In the genomic region with DNA sequence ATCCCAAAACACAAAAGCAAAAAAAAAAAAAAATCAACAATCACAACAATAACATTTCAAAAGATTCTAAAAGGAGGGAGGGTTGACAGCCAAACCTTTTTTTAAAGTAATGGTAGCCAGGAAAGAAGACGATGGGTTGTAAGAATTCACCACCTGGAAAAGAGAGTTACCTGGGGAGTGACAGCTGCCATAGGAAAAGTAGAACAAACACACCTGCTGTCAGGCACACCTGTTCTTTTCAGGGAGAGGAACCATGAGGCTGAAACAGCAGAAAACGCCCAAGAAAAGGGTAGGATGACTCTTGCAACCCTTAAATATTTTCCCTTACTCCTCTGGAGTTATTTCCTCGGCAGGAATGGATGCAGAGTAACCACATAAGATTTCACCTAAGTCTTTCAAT, we compare ENCODE assay signal across 19 cellular contexts. TPM values are rescaled to one million over a fixed set of nuclear protein-coding genes. Genes with fewer than 3 reads are reported as not detected.
DNase-seq lines count a peak whose midpoint lies in the region; ATAC-seq and TF ChIP-seq lines count a peak whose summit lies in the region.
"Had no signal": no experiment of that assay in that cellular context is flagged by ENCODE, and none has a peak within 500 bp of the region (broad histone marks: within the 10 kb centered on the region; RNA-seq: fewer than 3 reads in every experiment).

No MANE protein-coding gene starts in this region.

- H3K4me3 ChIP-seq in H7 (ENCODE audit: insufficient read depth, low read depth, low read length): no peak overlapping the region
- H3K4me3 ChIP-seq: A549, GM23248 had no signal

- CTCF ChIA-PET in HEK293T (lab: Yijun Ruan, JAX): no interaction called here

- no peaks in the 10 kb centered on the region for H3K27me3 ChIP-seq in H7 (ENCODE audit: control insufficient read depth, insufficient read depth, low read length)

- DNase-seq in NCI-H510A treated with DMSO at 0.1 percent for 48 hours (lab: John Stamatoyannopoulos, UW) (peak; percentile 52), NCI-H510A (lab: John Stamatoyannopoulos, UW) (no peak), H7 (peak; percentile 0), NCI-H69 (lab: John Stamatoyannopoulos, UW) (peak; percentile 89), HEK293T (ENCODE audit: extremely low spot score) (no peak)
- no peak for DNase-seq in stimulated activated naive CD8-positive, alpha-beta T cell treated with anti-CD3 and anti-CD28 coated beads, Interleukin-15, Interleukin-2, amounts not matched to agents 100 U/mL and 50 U/mL, for 24 hours
- DNase-seq: CD4-positive, alpha-beta T cell; DND-41; GM23248; NCI-H1092 treated with DMSO at 0.1 percent for 48 hours; NCI-H2227 treated with DMSO at 0.1 percent for 48 hours; NCI-H526 treated with DMSO at 0.1 percent for 48 hours; RPMI8226; SHP77 treated with DMSO at 0.1 percent for 48 hours; SK-N-SH had no signal

- POLR2A ChIA-PET in HEK293T (lab: Yijun Ruan, JAX): no interaction called here

- ATAC-seq in stimulated activated naive CD8-positive, alpha-beta T cell treated with anti-CD3 and anti-CD28 coated beads, Interleukin-15, Interleukin-2, amounts not matched to agents 100 U/mL and 50 U/mL, for 24 hours: no peak
- no peak for ATAC-seq in GM19452 (IDR thresholded peaks at IDR 0.05; ENCODE audit: unreplicated experiment)
- ATAC-seq: A549, HCT116 had no signal

- H3K36me3 ChIP-seq in H7 (replicated peaks; ENCODE audit: control insufficient read depth, insufficient read depth, low read length): no peaks in the 10 kb centered on the region

TF ChIP-seq in HEK293T, 16 proteins besides CTCF, POLR2A, EP300 and RAD21:
- TF ChIP-seq, protein P1, sequence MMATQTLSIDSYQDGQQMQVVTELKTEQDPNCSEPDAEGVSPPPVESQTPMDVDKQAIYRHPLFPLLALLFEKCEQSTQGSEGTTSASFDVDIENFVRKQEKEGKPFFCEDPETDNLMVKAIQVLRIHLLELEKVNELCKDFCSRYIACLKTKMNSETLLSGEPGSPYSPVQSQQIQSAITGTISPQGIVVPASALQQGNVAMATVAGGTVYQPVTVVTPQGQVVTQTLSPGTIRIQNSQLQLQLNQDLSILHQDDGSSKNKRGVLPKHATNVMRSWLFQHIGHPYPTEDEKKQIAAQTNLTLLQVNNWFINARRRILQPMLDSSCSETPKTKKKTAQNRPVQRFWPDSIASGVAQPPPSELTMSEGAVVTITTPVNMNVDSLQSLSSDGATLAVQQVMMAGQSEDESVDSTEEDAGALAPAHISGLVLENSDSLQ (IDR thresholded peaks at IDR 0.05): no peak
- TF ChIP-seq HDGF (IDR thresholded peaks at IDR 0.05; ENCODE audit: borderline replicate concordance) (no peak), TARDBP (IDR thresholded peaks at IDR 0.05) (no peak), NFRKB (IDR thresholded peaks at IDR 0.05) (no peak), FOXM1 (IDR thresholded peaks at IDR 0.05; ENCODE audit: borderline replicate concordance) (no peak), BHLHE40 (IDR thresholded peaks at IDR 0.05; ENCODE audit: borderline replicate concordance) (no peak), ELF4 (IDR thresholded peaks at IDR 0.05) (no peak), L3MBTL2 (conservative IDR thresholded peaks at IDR 0.05) (no peak)

RNA-seq across cellular contexts. Expression of a gene that starts 32.4 kb away (rescaled TPM):
- 1.2 and 2.6 TPM in 2 replicates for total RNA-seq in H7 (2014; rRNA removed; shearing (Covaris generic))
- total RNA-seq: GM23248, LHCN-M2 had no signal

Comparison
In these comparisons a context has a peak if more than half of its experiments do, and no peak if none do; other contexts are left out.
1. DNase-seq: peak in NCI-H510A treated with DMSO at 0.1 percent for 48 hours (single experiment), H7 (single experiment) and NCI-H69 (single experiment); none in NCI-H510A (single experiment), HEK293T (single experiment) and stimulated activated naive CD8-positive, alpha-beta T cell treated with anti-CD3 and anti-CD28 coated beads, Interleukin-15, Interleukin-2, amounts not matched to agents 100 U/mL and 50 U/mL, for 24 hours (single experiment).